ENCODE assay signal across 28 cellular contexts in genomic region chr20:59708326-59708725, GRCh38.
"Had no signal": no experiment of that assay in that cellular context is flagged by ENCODE, and none has a peak within 500 bp of the region (broad histone marks: within the 10 kb centered on the region; RNA-seq: fewer than 3 reads in every experiment).

No MANE protein-coding gene starts in this region.

- H3K4me1 ChIP-seq: colonic mucosa, gastroesophageal sphincter, heart left ventricle, parathyroid adenoma, suprapubic skin, transverse colon, upper lobe of right lung, vagina had no signal

- H3K27ac ChIP-seq: colonic mucosa, epithelial cell of prostate, gastroesophageal sphincter, heart left ventricle, parathyroid adenoma, suprapubic skin, transverse colon, upper lobe of right lung, vagina had no signal

- H3K9me3 ChIP-seq: colonic mucosa, suprapubic skin, upper lobe of right lung, vagina had no signal

- H3K27me3 ChIP-seq: colonic mucosa, transverse colon, vagina had no signal

- H3K4me3 ChIP-seq: colonic mucosa, gastroesophageal sphincter, heart left ventricle, lung, smooth muscle cell, suprapubic skin, transverse colon, upper lobe of right lung, vagina had no signal

- FAIRE-seq: keratinocyte had no signal

- DNase-seq: colonic mucosa; effector CD8-positive, alpha-beta T cell; endodermal cell; foreskin fibroblast; heart left ventricle; hypothalamus; immature natural killer cell; natural killer cell; occipital lobe; stimulated activated CD4-positive, alpha-beta T cell treated with anti-CD3 and anti-CD28 coated beads, Interleukin-12 subunit alpha, Interleukin-12 subunit beta, amount 100 ng/mL, for 4 hours; stimulated activated CD4-positive, alpha-beta T cell treated with anti-CD3 and anti-CD28 coated beads, Interleukin-1b, Interleukin-23, amount 100 ng/mL, for 48 hours; stimulated activated CD4-positive, alpha-beta T cell treated with anti-CD3 and anti-CD28 coated beads, Interleukin-4, amount 100 ng/mL, for 1 hour; stimulated activated CD8-positive, alpha-beta memory T cell treated with anti-CD3 and anti-CD28 coated beads, Interleukin-4, amount 100 ng/mL, for 48 hours; stimulated activated naive CD4-positive, alpha-beta T cell; stimulated activated naive CD8-positive, alpha-beta T cell treated with anti-CD3 and anti-CD28 coated beads, Interleukin-15, amount 100 ng/mL, for 72 hours; transverse colon; upper lobe of right lung had no signal

- ATAC-seq: esophagus mucosa; gastroesophageal sphincter; heart left ventricle; left lobe of liver; natural killer cell; sciatic nerve; stimulated activated naive CD8-positive, alpha-beta T cell treated with anti-CD3 and anti-CD28 coated beads, Interleukin-15, amount 100 ng/mL, for 72 hours; upper lobe of right lung had no signal

- H3K36me3 ChIP-seq: colonic mucosa, gastroesophageal sphincter, heart left ventricle, suprapubic skin, transverse colon, upper lobe of right lung, vagina had no signal
